ENCODE assay signal across 22 cellular contexts in the genomic region with DNA sequence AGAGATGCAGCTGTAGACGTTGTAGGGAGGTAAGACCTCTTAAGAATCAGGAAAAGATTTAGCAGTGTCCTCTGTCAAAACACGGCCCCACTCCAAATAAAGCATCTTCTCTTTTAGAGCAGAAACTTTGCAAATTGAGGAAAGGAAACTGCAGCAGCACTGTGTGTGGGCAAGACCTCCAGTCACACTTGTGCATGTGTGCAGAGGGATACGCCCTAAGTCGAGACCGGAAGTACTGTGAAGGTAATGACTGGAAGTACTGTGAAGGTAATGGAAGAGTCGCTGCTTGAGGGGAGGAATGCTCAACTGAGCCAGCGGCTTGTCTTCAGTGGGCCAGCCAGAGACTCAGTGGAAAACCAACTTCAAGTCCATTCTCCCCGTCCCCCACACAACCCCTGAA. TPM values are rescaled to one million over a fixed set of nuclear protein-coding genes. Genes with fewer than 3 reads are reported as not detected.
"Had no signal": no experiment of that assay in that cellular context is flagged by ENCODE, and none has a peak within 500 bp of the region (broad histone marks: within the 10 kb centered on the region; RNA-seq: fewer than 3 reads in every experiment).

No MANE protein-coding gene starts in this region.

- ATAC-seq: heart right ventricle; left colon; mucosa of descending colon; pancreas; right cardiac atrium; stimulated activated naive CD8-positive, alpha-beta T cell treated with anti-CD3 and anti-CD28 coated beads, Interleukin-15, Interleukin-2, amounts not matched to agents 100 U/mL and 50 U/mL, for 24 hours had no signal

- H3K36me3 ChIP-seq: heart right ventricle, upper lobe of left lung had no signal

- DNase-seq: activated CD4-positive, alpha-beta T cell treated with anti-CD3 and anti-CD28 coated beads for 4 hours; activated CD4-positive, alpha-beta T cell treated with anti-CD3 and anti-CD28 coated beads, Interleukin-2, amount 50 U/mL, for 48 hours; activated CD4-positive, CD25-positive, alpha-beta regulatory T cell; activated naive CD4-positive, alpha-beta T cell treated with anti-CD3 and anti-CD28 coated beads, Interleukin-2, amount 10 ng/mL, durations not matched to agents 7 days and 5 days; activated T-cell treated with anti-CD3 and anti-CD28 coated beads, Interleukin-2, amount 50 U/mL, for 48 hours; amygdala; cerebellar nuclear complex; heart right ventricle; left colon; mesendoderm; mucosa of descending colon; nephron progenitor cell; pancreas; right cardiac atrium; stimulated activated CD4-positive, alpha-beta T cell treated with anti-CD3 and anti-CD28 coated beads, Interleukin-4, amount 100 ng/mL, for 24 hours; stimulated activated naive CD8-positive, alpha-beta T cell treated with anti-CD3 and anti-CD28 coated beads, Interleukin-15, Interleukin-2, amounts not matched to agents 100 U/mL and 50 U/mL, for 24 hours; T1000; upper lobe of left lung had no signal

- H3K4me1 ChIP-seq: heart right ventricle, pancreas, upper lobe of left lung had no signal

- H3K27ac ChIP-seq: coronary artery, epithelial cell of prostate, heart right ventricle, pancreas, upper lobe of left lung had no signal

- H3K4me3 ChIP-seq: coronary artery, heart right ventricle, mucosa of descending colon, pancreas, upper lobe of left lung had no signal

- H3K9me3 ChIP-seq: heart right ventricle, mucosa of descending colon, pancreas, upper lobe of left lung had no signal

- H3K27me3 ChIP-seq: heart right ventricle, pancreas, upper lobe of left lung had no signal

RNA-seq across cellular contexts. Expression of a gene that starts 46.5 kb away (rescaled TPM):
- total RNA-seq: activated CD8-positive, alpha-beta memory T cell treated with anti-CD3 and anti-CD28 coated beads for 36 hours; subcutaneous adipose tissue had no signal
